In genomic region chr5:128201065-128201926, GRCh38 we compare ENCODE assay signal across 1 cellular context.
TF ChIP-seq lines count a peak whose summit lies in the region.

No MANE protein-coding gene starts in this region.

TF ChIP-seq in SK-N-SH, 30 proteins besides CTCF, POLR2A, EP300 and RAD21 (continued from another document):
- TF ChIP-seq TCF12 (IDR thresholded peaks at IDR 0.05) = no peak; the same call in 1 of the 2 replicates
- TF ChIP-seq ZBTB33 (IDR thresholded peaks at IDR 0.05; ENCODE audit: borderline replicate concordance, low read depth) = no peak
- TF ChIP-seq MXI1 (IDR thresholded peaks at IDR 0.05; ENCODE audit: low read depth, low read length) = 0 out of 2 replicates have a peak, but pooled peaks have one; percentile 29
- TF ChIP-seq TEAD4 (IDR thresholded peaks at IDR 0.05; ENCODE audit: borderline replicate concordance, insufficient read depth) = no peak
- TF ChIP-seq POLR2AphosphoS5 (IDR thresholded peaks at IDR 0.05; ENCODE audit: low read depth, low read length) = no peak
- TF ChIP-seq FOXM1 (IDR thresholded peaks at IDR 0.05; ENCODE audit: low read depth) = no peak
- TF ChIP-seq FOSL2 (IDR thresholded peaks at IDR 0.05; ENCODE audit: borderline replicate concordance, low read depth) = no peak
- no peak for TF ChIP-seq PBX3 (IDR thresholded peaks at IDR 0.05)
- TF ChIP-seq MAX (IDR thresholded peaks at IDR 0.05; ENCODE audit: low read depth) = 0 out of 2 replicates have a peak, but pooled peaks have one; percentile 38
- no peak for TF ChIP-seq RXRA (IDR thresholded peaks at IDR 0.05; ENCODE audit: borderline replicate concordance, low read depth)
- TF ChIP-seq GATA2 (CRISPR knock-in tag; IDR thresholded peaks at IDR 0.05) = no peak
- TF ChIP-seq RFX5 (IDR thresholded peaks at IDR 0.05; ENCODE audit: low read length) = no peak
- TF ChIP-seq NRF1 (IDR thresholded peaks at IDR 0.05; ENCODE audit: low read depth, low read length) = 0 out of 2 replicates have a peak, but pooled peaks have one; percentile 11
- no peak for TF ChIP-seq EZH2phosphoT487 (IDR thresholded peaks at IDR 0.05; ENCODE audit: borderline replicate concordance, low read depth)
- TF ChIP-seq USF1 (IDR thresholded peaks at IDR 0.05; ENCODE audit: borderline replicate concordance, low read depth) = no peak
- TF ChIP-seq JUND (IDR thresholded peaks at IDR 0.05) = no peak
- no peak for TF ChIP-seq RCOR1 (IDR thresholded peaks at IDR 0.05; ENCODE audit: low read length)
- TF ChIP-seq NFIC (IDR thresholded peaks at IDR 0.05; ENCODE audit: borderline replicate concordance) = no peak
- peak; percentile 95 for TF ChIP-seq SMC3 (IDR thresholded peaks at IDR 0.05; ENCODE audit: low read depth, low read length)
- TF ChIP-seq YY1 (IDR thresholded peaks at IDR 0.05; ENCODE audit: low read depth) = no peak
